ENCODE assay signal across 20 cellular contexts in genomic region chr5:10420468-10420867, GRCh38. TPM values are rescaled to one million over a fixed set of nuclear protein-coding genes. Genes with fewer than 3 reads are reported as not detected.
DNase-seq lines count a peak whose midpoint lies in the region; ATAC-seq, FAIRE-seq and TF ChIP-seq lines count a peak whose summit lies in the region.
"Had no signal": no experiment of that assay in that cellular context is flagged by ENCODE, and none has a peak within 500 bp of the region (broad histone marks: within the 10 kb centered on the region; RNA-seq: fewer than 3 reads in every experiment).

No MANE protein-coding gene starts in this region.

- H3K4me3 Mint-ChIP-seq in osteocyte (ENCODE audit: unreplicated experiment): no peak overlapping the region
- H3K4me3 Mint-ChIP-seq in activated CD4-positive, alpha-beta T cell treated with anti-CD3 and anti-CD28 coated beads, Interleukin-2, amount 10 ng/mL, durations not matched to agents 24 days and 14 days: no peak overlapping the region
- H3K4me3 Mint-ChIP-seq: activated B cell treated with CpG ODN at 0.5 μM for 24 hours; T-helper 1 cell treated with Interleukin-12 subunit alpha and Interleukin-12 subunit beta and Interleukin-4 antibody, amounts not matched to agents 30 μg/mL and 1 μg/mL, for 36 hours had no signal

- H3K27me3 ChIP-seq in GM23248 (replicated peaks; ENCODE audit: insufficient read depth) (no peaks in the 10 kb centered on the region), SJSA1 (replicated peaks) (no peaks in the 10 kb centered on the region), K562 (ENCODE audit: control insufficient read depth in 2 of 2, insufficient read depth in 2 of 2, low read length in 2 of 2) (no peaks in the 10 kb centered on the region)
- H3K27me3 ChIP-seq: tibial artery had no signal

- no peaks in the 10 kb centered on the region for H3K9me3 Mint-ChIP-seq in osteocyte (ENCODE audit: unreplicated experiment)
- H3K9me3 Mint-ChIP-seq in activated CD4-positive, alpha-beta T cell treated with anti-CD3 and anti-CD28 coated beads, Interleukin-2, amount 10 ng/mL, durations not matched to agents 24 days and 14 days: no peaks in the 10 kb centered on the region
- H3K9me3 Mint-ChIP-seq: activated B cell treated with CpG ODN at 0.5 μM for 24 hours; activated T-helper 2 cell treated with anti-CD3 and anti-CD28 coated beads, Interferon-gamma antibody, Interleukin-2, Interleukin-4, amounts not matched to agents 10 μg/mL and 5 μg/mL and 100 μg/mL, durations not matched to agents 14 hours and 24 hours and 36 hours; T-helper 1 cell treated with Interleukin-12 subunit alpha and Interleukin-12 subunit beta and Interleukin-4 antibody, amounts not matched to agents 30 μg/mL and 1 μg/mL, for 36 hours had no signal

- peak overlapping the region; percentile 53 for H3K27ac ChIP-seq in GM23248
- H3K27ac ChIP-seq in SJSA1: peak overlapping the region; percentile 26; the same call in 1 of the 2 replicates
- H3K27ac ChIP-seq in K562 (ENCODE audit: extremely low read depth, low read depth, low read length): peak overlapping the region; percentile 34; the same call in 2 of the 3 replicates
- H3K27ac ChIP-seq: tibial artery had no signal

- in situ Hi-C loops in GM23248 (cut with MboI) (no loop called here), K562 (cut with MboI) (no loop called here)

- peak overlapping the region; percentile 64 for H3K27ac Mint-ChIP-seq in osteocyte (ENCODE audit: unreplicated experiment)
- no peak overlapping the region for H3K27ac Mint-ChIP-seq in activated CD4-positive, alpha-beta T cell treated with anti-CD3 and anti-CD28 coated beads, Interleukin-2, amount 10 ng/mL, durations not matched to agents 24 days and 14 days
- H3K27ac Mint-ChIP-seq: activated B cell treated with CpG ODN at 0.5 μM for 24 hours; activated T-helper 2 cell treated with anti-CD3 and anti-CD28 coated beads, Interferon-gamma antibody, Interleukin-2, Interleukin-4, amounts not matched to agents 10 μg/mL and 5 μg/mL and 100 μg/mL, durations not matched to agents 14 hours and 24 hours and 36 hours; T-helper 1 cell treated with Interleukin-12 subunit alpha and Interleukin-12 subunit beta and Interleukin-4 antibody, amounts not matched to agents 30 μg/mL and 1 μg/mL, for 36 hours had no signal

- peaks cover 5% of the 10 kb centered on the region for H3K4me1 Mint-ChIP-seq in osteocyte (ENCODE audit: unreplicated experiment)
- H3K4me1 Mint-ChIP-seq in activated CD4-positive, alpha-beta T cell treated with anti-CD3 and anti-CD28 coated beads, Interleukin-2, amount 10 ng/mL, durations not matched to agents 24 days and 14 days: peaks cover 23% of the 10 kb centered on the region

- H3F3A ChIP-seq in GM23248 (ENCODE audit: insufficient read depth): peaks cover 20% of the 10 kb centered on the region

- DNase-seq in GM23248 (no peak), SJSA1 (ENCODE audit: low read depth in 1 of 2, low spot score in 2 of 2) (no peak), K562 (ENCODE audit: extremely low read depth in 1 of 4, low spot score in 3 of 4) (no peak), osteocyte (ENCODE audit: extremely low spot score, unreplicated experiment) (no peak), NCI-H1436 treated with DMSO at 0.1 percent for 48 hours (lab: John Stamatoyannopoulos, UW) (no peak)
- DNase-seq in activated CD4-positive, alpha-beta T cell treated with anti-CD3 and anti-CD28 coated beads, Interleukin-2, amount 10 ng/mL, durations not matched to agents 24 days and 14 days: no peak
- DNase-seq: activated B cell treated with CpG ODN at 0.5 μM for 24 hours; activated CD8-positive, alpha-beta memory T cell treated with anti-CD3 and anti-CD28 coated beads for 24 hours; amygdala; effector memory CD4-positive, alpha-beta T cell; NCI-H526 treated with DMSO at 0.1 percent for 48 hours; nucleus accumbens; stimulated activated naive CD4-positive, alpha-beta T cell; tibial artery had no signal

- WGBS in GM23248 (ENCODE audit: low coverage in 1 of 2, low lambda C conversion rate in 2 of 2, missing lambda C conversion rate in 2 of 2), 2 experiments: 95 to 100% methylated on average over 2 of the region's 2 CpGs
- WGBS in K562 (ENCODE audit: insufficient coverage, low coverage, missing lambda C conversion rate): 88% methylated on average over 2 of the region's 2 CpGs

- FAIRE-seq in K562 (lab: Jason Lieb, UNC): no peak

- 0 out of 2 replicates have a peak, but pooled peaks have one; percentile 37 for TF ChIP-seq POLR2A in K562 (conservative IDR thresholded peaks at IDR 0.05)

- no peak for TF ChIP-seq CTCF in K562 (IDR thresholded peaks at IDR 0.05 in 2 of 3, conservative IDR thresholded peaks at IDR 0.05 in 1 of 3; ENCODE audit: insufficient read depth in 2 of 3, low read depth in 1 of 3, low read length in 3 of 3)
- TF ChIP-seq CTCF in osteocyte (IDR thresholded peaks at IDR 0.05): no peak

- H3K4me3 ChIP-seq in GM23248: no peak overlapping the region
- no peak overlapping the region for H3K4me3 ChIP-seq in SJSA1
- no peak overlapping the region for H3K4me3 ChIP-seq in K562
- H3K4me3 ChIP-seq: tibial artery had no signal

- H3K9me2 ChIP-seq in GM23248 (ENCODE audit: insufficient read depth): no peaks in the 10 kb centered on the region

- H2AFZ ChIP-seq in GM23248 (no peak overlapping the region), K562 (ENCODE audit: low read depth, low read length) (no peak overlapping the region)

- TF ChIP-seq RAD21 in K562 (CRISPR knock-in tag; conservative IDR thresholded peaks at IDR 0.05 in 1 of 2, IDR thresholded peaks at IDR 0.05 in 1 of 2): no peak

- peaks cover 75% of the 10 kb centered on the region for H3K36me3 ChIP-seq in GM23248 (ENCODE audit: low read depth)
- H3K36me3 ChIP-seq in SJSA1: peaks cover 82% of the 10 kb centered on the region
- peaks cover 99% of the 10 kb centered on the region for H3K36me3 ChIP-seq in K562 (ENCODE audit: control insufficient read depth, insufficient read depth, low read length)

- POLR2A ChIA-PET in K562 (lab: Yijun Ruan, JAX): interaction anchor here (0.8 to 2.0 kb wide), 3 partner anchors 11 to 25 kb away, joined by 3 to 6 read pairs (median 4); no protein-coding TSS in a partner anchor

- ATAC-seq in K562: no peak
- no peak for ATAC-seq in GM18867 (IDR thresholded peaks at IDR 0.05; ENCODE audit: unreplicated experiment)
- ATAC-seq: left lobe of liver, Right ventricle myocardium inferior, sciatic nerve had no signal

- no peaks in the 10 kb centered on the region for H4K20me1 ChIP-seq in GM23248 (ENCODE audit: insufficient read depth)
- no peaks in the 10 kb centered on the region for H4K20me1 ChIP-seq in K562 (replicated peaks; ENCODE audit: control insufficient read depth, insufficient read depth, low read length)

- H3K4me2 ChIP-seq in GM23248 (ENCODE audit: unreplicated experiment) (peak overlapping the region; percentile 43), K562 (ENCODE audit: insufficient read depth, low read length) (no peak overlapping the region)

- no peaks in the 10 kb centered on the region for H3K9me3 ChIP-seq in GM23248 (ENCODE audit: low read depth)
- no peaks in the 10 kb centered on the region for H3K9me3 ChIP-seq in SJSA1 (replicated peaks)
- H3K9me3 ChIP-seq in K562 (replicated peaks; ENCODE audit: control insufficient read depth, insufficient read depth, low read depth, low read length): no peaks in the 10 kb centered on the region
- H3K9me3 ChIP-seq: tibial artery had no signal

- intact Hi-C loops in K562 (cut with micrococcal nuclease): no loop called here
- intact Hi-C loops in activated CD4-positive, alpha-beta T cell treated with anti-CD3 and anti-CD28 coated beads, Interleukin-2, amount 10 ng/mL, durations not matched to agents 24 days and 14 days (cut with micrococcal nuclease): no loop called here

- H3K36me3 Mint-ChIP-seq in osteocyte (ENCODE audit: unreplicated experiment): peaks cover 75% of the 10 kb centered on the region
- peaks cover 81% of the 10 kb centered on the region for H3K36me3 Mint-ChIP-seq in activated CD4-positive, alpha-beta T cell treated with anti-CD3 and anti-CD28 coated beads, Interleukin-2, amount 10 ng/mL, durations not matched to agents 24 days and 14 days (ENCODE audit: low read depth)

- peaks cover 14% of the 10 kb centered on the region for H3K4me1 ChIP-seq in GM23248 (ENCODE audit: insufficient read depth)
- H3K4me1 ChIP-seq in SJSA1 (replicated peaks): peaks cover 11% of the 10 kb centered on the region
- peaks cover 0 to 7% of the 10 kb centered on the region in 2 experiments; a peak in 3 of 5 replicates for H3K4me1 ChIP-seq in K562 (replicated peaks in 1 of 2; ENCODE audit: control insufficient read depth in 2 of 2, insufficient read depth in 2 of 2, low read length in 2 of 2)
- H3K4me1 ChIP-seq: tibial artery had no signal

- no peak for TF ChIP-seq EP300 in K562 (IDR thresholded peaks at IDR 0.05; ENCODE audit: low read length)

- H3K9me1 ChIP-seq in K562 (ENCODE audit: control insufficient read depth, insufficient read depth, low read length): no peaks in the 10 kb centered on the region

- peak overlapping the region; percentile 26 for H3K9ac ChIP-seq in GM23248
- H3K9ac ChIP-seq in K562 (ENCODE audit: insufficient read depth in 1 of 2, low read depth in 2 of 2, low read length in 2 of 2): no peak overlapping the region

- BruUV-seq in K562 (replicated peaks; lab: Mats Ljungman, UMichigan): no TSS peak

- H3K79me2 ChIP-seq in GM23248 (ENCODE audit: insufficient read depth) (peaks cover 23% of the 10 kb centered on the region; the same call in 1 of the 2 replicates), K562 (ENCODE audit: control insufficient read depth, insufficient read depth, low read length) (no peaks in the 10 kb centered on the region)

- no peaks in the 10 kb centered on the region for H3K27me3 Mint-ChIP-seq in osteocyte (ENCODE audit: unreplicated experiment)
- no peaks in the 10 kb centered on the region for H3K27me3 Mint-ChIP-seq in activated CD4-positive, alpha-beta T cell treated with anti-CD3 and anti-CD28 coated beads, Interleukin-2, amount 10 ng/mL, durations not matched to agents 24 days and 14 days
- H3K27me3 Mint-ChIP-seq: activated B cell treated with CpG ODN at 0.5 μM for 24 hours had no signal

- CTCF ChIA-PET in K562 (lab: Yijun Ruan, JAX; ENCODE audit: low intra/inter-chr PET ratio): no interaction called here

RNA-seq across cellular contexts. Expression of gene ROPN1L, which starts 21.2 kb away (rescaled TPM):
- total RNA-seq in GM23248 (2014; rRNA removed; shearing (Covaris generic)): 0.86 TPM in 1 of 2 replicates, not detected in the other
- polyA plus RNA-seq in GM23248 (2016; fragmentation: Nextera tagmentation; extraction: Ambion mirVana) (0.69 and 0.84 TPM in 2 replicates), K562 (2011; rRNA removed) (0.32 and 0.85 TPM in 2 replicates), K562 (2014; fragmentation: Illumina TruSeq; extraction: Trizol) (0.21 and 0.30 TPM in 2 replicates), K562 (2014; fragmentation: Nextera tagmentation; extraction: Ambion mirVana) (under 1 TPM; 0.04 to 0.13 TPM), K562 (2014; rRNA removed) (0.28 and 0.84 TPM in 2 replicates)
- 2.9 and 3.0 TPM in 2 replicates for total RNA-seq in SJSA1 (2014; rRNA removed; shearing (Covaris generic))
- total RNA-seq in K562 (2011; cell fraction: chromatin; rRNA removed; ENCODE audit: low replicate concordance): 0.92 and 1.7 TPM in 2 replicates
- total RNA-seq in K562 (2011; cell fraction: nucleolus; rRNA removed): 1.4 and 2.0 TPM in 2 replicates
- total RNA-seq in K562 (2011; cell fraction: nucleoplasm; rRNA removed): 1.3 and 1.9 TPM in 2 replicates
- total RNA-seq in K562 (2014; rRNA removed) (0.73 TPM in 1 of 2 replicates, not detected in the other), K562 (2014; rRNA removed; fragmentation: Illumina TruSeq; extraction: Trizol) (0.19 TPM in 1 of 2 replicates, not detected in the other), K562 (2015; rRNA removed; fragmentation: Illumina TruSeq; extraction: Trizol) (0.23 TPM in 1 of 2 replicates, not detected in the other), K562 (2021) (0.31 and 0.36 TPM in 2 replicates), osteocyte (not detected in 2 replicates)
- polyA plus RNA-seq in K562 (2011; cell fraction: cytosol; rRNA removed): 0.41 and 1.2 TPM in 2 replicates
- 0.55 and 1.6 TPM in 2 replicates for polyA plus RNA-seq in K562 (2011; cell fraction: nucleus; rRNA removed)
- 0.40 and 2.4 TPM in 2 replicates for polyA plus RNA-seq in K562 (2012)
- polyA minus RNA-seq in K562 (2011; rRNA and poly(A)+ RNA removed): 0.35 TPM in 1 of 2 replicates, not detected in the other
- 0.86 TPM in 1 of 2 replicates, not detected in the other for polyA minus RNA-seq in K562 (2011; cell fraction: cytosol; rRNA and poly(A)+ RNA removed)
- 0.89 and 1.5 TPM in 2 replicates for polyA minus RNA-seq in K562 (2011; cell fraction: nucleus; rRNA and poly(A)+ RNA removed)
- not detected in 2 replicates for total RNA-seq in activated CD4-positive, alpha-beta T cell treated with anti-CD3 and anti-CD28 coated beads, Interleukin-2, amount 10 ng/mL, durations not matched to agents 24 days and 14 days
- total RNA-seq: Right ventricle myocardium inferior had no signal
